22 cellular contexts compared by ENCODE assay signal in genomic region chr16:1050466-1050865, GRCh38. TPM values are rescaled to one million over a fixed set of nuclear protein-coding genes. Genes with fewer than 3 reads are reported as not detected.
DNase-seq lines count a peak whose midpoint lies in the region; ATAC-seq and TF ChIP-seq lines count a peak whose summit lies in the region.
"Had no signal": no experiment of that assay in that cellular context is flagged by ENCODE, and none has a peak within 500 bp of the region (broad histone marks: within the 10 kb centered on the region; RNA-seq: fewer than 3 reads in every experiment).

No MANE protein-coding gene starts in this region.

- H3K27ac ChIP-seq in BLaER1 treated with 17β-estradiol and CSF1 and Interleukin-3, amounts not matched to agents 10 nM and 100 nM = no peak overlapping the region
- H3K27ac ChIP-seq: A549, C4-2B, GM23248 had no signal

- DNase-seq in glutamatergic neuron = no peak
- no peak for DNase-seq in neural crest cell (ENCODE audit: low read depth, low spot score)
- no peak for DNase-seq in KBM-7
- no peak for DNase-seq in central memory CD4-positive, alpha-beta T cell
- DNase-seq in activated naive CD4-positive, alpha-beta T cell treated with anti-CD3 and anti-CD28 coated beads for 36 hours = no peak
- DNase-seq: 8988T; ACHN; AML-193; BE2C; Caco-2; CD4-positive, CD25-positive, alpha-beta regulatory T cell; CD8-positive, alpha-beta T cell; DMS153; DND-41; GM23248; H9 had no signal

- H3K27me3 Mint-ChIP-seq in glutamatergic neuron (ENCODE audit: unreplicated experiment) (peaks cover 2% of the 10 kb centered on the region), neural crest cell (ENCODE audit: low read depth) (no peaks in the 10 kb centered on the region)
- no peaks in the 10 kb centered on the region for H3K27me3 Mint-ChIP-seq in activated naive CD4-positive, alpha-beta T cell treated with anti-CD3 and anti-CD28 coated beads for 36 hours (ENCODE audit: low read depth)
- H3K27me3 Mint-ChIP-seq: CD4-positive, CD25-positive, alpha-beta regulatory T cell had no signal

- peaks cover 2% of the 10 kb centered on the region for H3K9me3 Mint-ChIP-seq in glutamatergic neuron (ENCODE audit: unreplicated experiment)
- no peaks in the 10 kb centered on the region for H3K9me3 Mint-ChIP-seq in neural crest cell
- no peaks in the 10 kb centered on the region for H3K9me3 Mint-ChIP-seq in activated naive CD4-positive, alpha-beta T cell treated with anti-CD3 and anti-CD28 coated beads for 36 hours
- H3K9me3 Mint-ChIP-seq: CD4-positive, CD25-positive, alpha-beta regulatory T cell; CD8-positive, alpha-beta T cell; H9 had no signal

- peaks cover 4 to 76% (median 65%) of the 10 kb centered on the region in 10 experiments; a peak in 17 of 20 replicates for H3K4me1 ChIP-seq in BLaER1 treated with 17β-estradiol and CSF1 and Interleukin-3, amounts not matched to agents 10 nM and 100 nM

- TF ChIP-seq CTCF in glutamatergic neuron (IDR thresholded peaks at IDR 0.05; ENCODE audit: partially characterized antibody, unreplicated experiment) (no peak), neural crest cell (conservative IDR thresholded peaks at IDR 0.05) (no peak)

- no peaks in the 10 kb centered on the region for H3K36me3 ChIP-seq in BLaER1 treated with 17β-estradiol and CSF1 and Interleukin-3, amounts not matched to agents 10 nM and 100 nM
- H3K36me3 ChIP-seq: BE2C had no signal

- peaks cover 0 to 60% (median 12%) of the 10 kb centered on the region in 11 experiments; a peak in 14 of 22 replicates for H4K20me1 ChIP-seq in BLaER1 treated with 17β-estradiol and CSF1 and Interleukin-3, amounts not matched to agents 10 nM and 100 nM

- H3K4me1 Mint-ChIP-seq in glutamatergic neuron (ENCODE audit: low read depth, unreplicated experiment) = no peaks in the 10 kb centered on the region
- no peaks in the 10 kb centered on the region for H3K4me1 Mint-ChIP-seq in neural crest cell
- no peaks in the 10 kb centered on the region for H3K4me1 Mint-ChIP-seq in activated naive CD4-positive, alpha-beta T cell treated with anti-CD3 and anti-CD28 coated beads for 36 hours (ENCODE audit: low read depth)
- H3K4me1 Mint-ChIP-seq: CD4-positive, CD25-positive, alpha-beta regulatory T cell had no signal

- ATAC-seq in HG02763 (IDR thresholded peaks at IDR 0.05; ENCODE audit: unreplicated experiment) = no peak
- ATAC-seq: A549; CD8-positive, alpha-beta T cell; HCT116 had no signal

- intact Hi-C loops in activated naive CD4-positive, alpha-beta T cell treated with anti-CD3 and anti-CD28 coated beads for 36 hours (cut with micrococcal nuclease) = no loop called here

- in situ Hi-C loops in KBM-7 (cut with MboI; ENCODE audit: low pct_unique_long_range_greater_than_20kb, low sequenced_read_pairs) = no loop called here

- peaks cover 1 to 39% (median 17%) of the 10 kb centered on the region in 11 experiments; a peak in 16 of 22 replicates for H3K27me3 ChIP-seq in BLaER1 treated with 17β-estradiol and CSF1 and Interleukin-3, amounts not matched to agents 10 nM and 100 nM
- H3K27me3 ChIP-seq: BE2C had no signal

- CTCF ChIA-PET in activated naive CD4-positive, alpha-beta T cell treated with anti-CD3 and anti-CD28 coated beads for 36 hours (lab: Charles Lee) = interaction anchor here (0.7 to 1.0 kb wide), 2 partner anchors 53 to 247 kb away, joined by 3 to 4 read pairs; no protein-coding TSS in a partner anchor

- H3K27ac Mint-ChIP-seq in glutamatergic neuron (ENCODE audit: unreplicated experiment) (peak overlapping the region; percentile 52), neural crest cell (ENCODE audit: unreplicated experiment) (peak overlapping the region; percentile 62)
- H3K27ac Mint-ChIP-seq in activated naive CD4-positive, alpha-beta T cell treated with anti-CD3 and anti-CD28 coated beads for 36 hours = no peak overlapping the region
- H3K27ac Mint-ChIP-seq: CD8-positive, alpha-beta T cell; H9 had no signal

- H3K4me3 Mint-ChIP-seq in glutamatergic neuron (ENCODE audit: unreplicated experiment) (no peak overlapping the region), neural crest cell (no peak overlapping the region)
- H3K4me3 Mint-ChIP-seq in activated naive CD4-positive, alpha-beta T cell treated with anti-CD3 and anti-CD28 coated beads for 36 hours = no peak overlapping the region
- H3K4me3 Mint-ChIP-seq: CD4-positive, CD25-positive, alpha-beta regulatory T cell; CD8-positive, alpha-beta T cell; H9 had no signal

- H3K4me2 ChIP-seq in BLaER1 treated with 17β-estradiol and CSF1 and Interleukin-3, amounts not matched to agents 10 nM and 100 nM = peak overlapping the region in 6 of 11 experiments; percentile 56 to 80 (median 64); a peak in 11 of 22 replicates
- H3K4me2 ChIP-seq: A549 had no signal

- no peaks in the 10 kb centered on the region for H3K9me3 ChIP-seq in BLaER1 treated with 17β-estradiol and CSF1 and Interleukin-3, amounts not matched to agents 10 nM and 100 nM (replicated peaks in 1 of 11)
- H3K9me3 ChIP-seq: A549, BE2C, Caco-2 had no signal

- H3K9ac ChIP-seq in BLaER1 treated with 17β-estradiol and CSF1 and Interleukin-3, amounts not matched to agents 10 nM and 100 nM = no peak overlapping the region
- H3K9ac ChIP-seq: GM23248 had no signal

- H3K36me3 Mint-ChIP-seq in glutamatergic neuron (ENCODE audit: unreplicated experiment) (no peaks in the 10 kb centered on the region), neural crest cell (ENCODE audit: low read depth) (no peaks in the 10 kb centered on the region)
- H3K36me3 Mint-ChIP-seq in activated naive CD4-positive, alpha-beta T cell treated with anti-CD3 and anti-CD28 coated beads for 36 hours (ENCODE audit: low read depth) = no peaks in the 10 kb centered on the region
- H3K36me3 Mint-ChIP-seq: CD4-positive, CD25-positive, alpha-beta regulatory T cell; CD8-positive, alpha-beta T cell had no signal

- no peak overlapping the region for H3K4me3 ChIP-seq in BLaER1 treated with 17β-estradiol and CSF1 and Interleukin-3, amounts not matched to agents 10 nM and 100 nM
- H3K4me3 ChIP-seq: A549, GM23248 had no signal

RNA-seq across cellular contexts. Expression of gene SSTR5, which starts 22.1 kb away (rescaled TPM):
- total RNA-seq in glutamatergic neuron (ENCODE audit: unreplicated experiment) (1.3 TPM), neural crest cell (not detected in 2 replicates)
- total RNA-seq in activated naive CD4-positive, alpha-beta T cell treated with anti-CD3 and anti-CD28 coated beads for 36 hours = not detected
- total RNA-seq: CD4-positive, CD25-positive, alpha-beta regulatory T cell; CD8-positive, alpha-beta T cell; GM23248; H4 had no signal

RNA-seq across cellular contexts. Expression of gene C1QTNF8, which starts 45.6 kb away (rescaled TPM):
- total RNA-seq in glutamatergic neuron (ENCODE audit: unreplicated experiment) (not detected), neural crest cell (0.19 and 0.30 TPM in 2 replicates)
- total RNA-seq in activated naive CD4-positive, alpha-beta T cell treated with anti-CD3 and anti-CD28 coated beads for 36 hours = not detected
- total RNA-seq: Caco-2; CD4-positive, CD25-positive, alpha-beta regulatory T cell; CD8-positive, alpha-beta T cell; GM23248; H4; H9 had no signal
